In the genomic region with DNA sequence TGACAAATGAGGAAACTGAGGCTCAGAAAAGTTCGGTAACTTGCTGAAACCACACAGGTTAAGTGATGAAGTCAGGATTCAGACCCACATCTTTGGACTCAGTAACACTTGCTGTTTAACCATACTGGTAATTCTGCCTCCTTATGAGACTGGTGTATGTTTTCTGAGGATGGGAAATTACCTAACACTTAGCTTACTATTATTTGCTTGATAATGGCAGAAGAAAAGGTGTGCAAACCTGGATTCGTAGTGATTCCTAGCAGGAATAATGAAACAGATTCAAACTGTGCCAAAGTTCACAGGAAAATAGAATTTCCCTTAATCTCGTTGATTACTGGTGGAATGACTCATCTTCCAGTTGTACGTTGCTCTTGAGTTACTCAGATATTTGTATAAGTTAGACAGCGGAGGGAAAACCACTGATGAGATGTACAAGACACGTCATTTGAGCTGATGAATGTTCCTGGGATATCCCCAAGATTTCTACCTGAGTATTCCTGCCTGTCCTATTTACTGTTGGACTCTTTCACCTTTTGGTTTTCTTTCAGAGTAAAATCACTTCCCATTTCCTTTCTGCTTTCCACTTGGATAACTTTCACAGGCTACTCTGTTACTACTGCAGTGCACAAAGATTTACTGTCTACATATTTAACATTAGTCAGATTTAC, we compare ENCODE assay signal across 10 cellular contexts. TPM values are rescaled to one million over a fixed set of nuclear protein-coding genes. Genes with fewer than 3 reads are reported as not detected.
DNase-seq lines count a peak whose midpoint lies in the region; ATAC-seq and TF ChIP-seq lines count a peak whose summit lies in the region.
"Had no signal": no experiment of that assay in that cellular context is flagged by ENCODE, and none has a peak within 500 bp of the region (broad histone marks: within the 10 kb centered on the region; RNA-seq: fewer than 3 reads in every experiment).

No MANE protein-coding gene starts in this region.

- TF ChIP-seq EP300 in transverse colon (IDR thresholded peaks at IDR 0.05; ENCODE audit: low read depth) (no peak), ovary (IDR thresholded peaks at IDR 0.05) (no peak)

- DNase-seq in activated T-cell treated with anti-CD3 and anti-CD28 coated beads, Interleukin-2, amount 50 U/mL, for 24 hours, result no peak
- no peak for DNase-seq in activated T-cell treated with anti-CD3 and anti-CD28 coated beads, Interleukin-2, amount 50 U/mL, for 48 hours
- DNase-seq in SW480 (ENCODE audit: low spot score), result peak; percentile 73
- DNase-seq in foreskin fibroblast, result peak; percentile 79 to 90
- no peak for DNase-seq in transverse colon
- no peak for DNase-seq in ovary
- DNase-seq in NCI-H2227 (lab: John Stamatoyannopoulos, UW; ENCODE audit: unreplicated experiment), result no peak
- DNase-seq: COR-L47, H7 had no signal

- in situ Hi-C loops in transverse colon (cut with MboI; ENCODE audit: low pct_ligation_motif_present in 1 of 4, low pct_unique_long_range_greater_than_20kb in 1 of 4, low sequenced_read_pairs in 3 of 4), result no loop called here

- peak overlapping the region; percentile 79 for H3K27ac Mint-ChIP-seq in activated T-cell treated with anti-CD3 and anti-CD28 coated beads, Interleukin-2, amount 50 U/mL, for 24 hours

- H3K4me3 Mint-ChIP-seq in activated T-cell treated with anti-CD3 and anti-CD28 coated beads, Interleukin-2, amount 50 U/mL, for 24 hours, result peak overlapping the region; percentile 18

- no peaks in the 10 kb centered on the region for H3K36me3 ChIP-seq in transverse colon
- H3K36me3 ChIP-seq in ovary, result no peaks in the 10 kb centered on the region

- 28 to 35% methylated on average over 5 to 6 of the region's 6 CpGs for WGBS in transverse colon (ENCODE audit: low coverage in 1 of 2), 2 donors
- 55 to 70% (median 69%) methylated on average over 6 of the region's 6 CpGs for WGBS in ovary, 3 donors

- TF ChIP-seq POLR2A in transverse colon (IDR thresholded peaks at IDR 0.05), result no peak
- no peak for TF ChIP-seq POLR2A in ovary (IDR thresholded peaks at IDR 0.05)

- no peak for ATAC-seq in GM21515 (IDR thresholded peaks at IDR 0.05; ENCODE audit: unreplicated experiment)

- peaks cover 45% of the 10 kb centered on the region for H3K36me3 Mint-ChIP-seq in activated T-cell treated with anti-CD3 and anti-CD28 coated beads, Interleukin-2, amount 50 U/mL, for 24 hours (ENCODE audit: low read depth)

- H3K9me3 Mint-ChIP-seq in activated T-cell treated with anti-CD3 and anti-CD28 coated beads, Interleukin-2, amount 50 U/mL, for 24 hours, result no peaks in the 10 kb centered on the region

- peaks cover 2 to 34% (median 12%) of the 10 kb centered on the region in 4 donors for H3K4me1 ChIP-seq in transverse colon
- H3K4me1 ChIP-seq in ovary (ENCODE audit: insufficient read depth), result no peaks in the 10 kb centered on the region

- intact Hi-C loops in transverse colon (cut with DNase I; ENCODE audit: low total_unique reads) (no loop called here), ovary (cut with DNase I) (loop anchor here in 1 of 4 donors (10.0 kb wide), 1 partner anchor 45 kb away; no protein-coding TSS in a partner anchor)

- H3K27ac ChIP-seq in transverse colon (peak overlapping the region; percentile 17 to 37 (median 28)), ovary (no peak overlapping the region)

- TF ChIP-seq CTCF in foreskin fibroblast (IDR thresholded peaks at IDR 0.05; ENCODE audit: low read depth, low read length), result no peak
- no peak for TF ChIP-seq CTCF in transverse colon (IDR thresholded peaks at IDR 0.05)
- TF ChIP-seq CTCF in ovary (IDR thresholded peaks at IDR 0.05), result no peak

- H3K4me3 ChIP-seq in foreskin fibroblast (ENCODE audit: low read depth in 1 of 2, low read length in 2 of 2) (no peak overlapping the region), transverse colon (no peak overlapping the region), ovary (no peak overlapping the region)

- H3K27me3 ChIP-seq in transverse colon (no peaks in the 10 kb centered on the region), ovary (no peaks in the 10 kb centered on the region)

- H3K27me3 Mint-ChIP-seq in activated T-cell treated with anti-CD3 and anti-CD28 coated beads, Interleukin-2, amount 50 U/mL, for 24 hours, result no peaks in the 10 kb centered on the region

- H3K9me3 ChIP-seq in transverse colon (no peaks in the 10 kb centered on the region), ovary (no peaks in the 10 kb centered on the region)

- H3K4me1 Mint-ChIP-seq in activated T-cell treated with anti-CD3 and anti-CD28 coated beads, Interleukin-2, amount 50 U/mL, for 24 hours (ENCODE audit: low read depth), result peaks cover 59% of the 10 kb centered on the region

RNA-seq across cellular contexts. Expression of gene PRORP, which starts 37.5 kb away (rescaled TPM):
- 10 to 100 TPM; 23.2 to 46.0 (median 32.2) TPM for total RNA-seq in transverse colon
- 10 to 100 TPM in 6 of 7 donors, 1 to 10 TPM in 1; 6.7 to 30.6 (median 11.9) TPM for total RNA-seq in ovary
- polyA plus RNA-seq in ovary, result 10 to 100 TPM in 1 of 2 donors, 1 to 10 TPM in 1; 9.3 to 36.4 TPM

RNA-seq across cellular contexts. Expression of gene PPP2R3C, which starts 38.1 kb away (rescaled TPM):
- total RNA-seq in transverse colon (10 to 100 TPM; 13.5 to 26.5 (median 19.1) TPM), ovary (10 to 100 TPM; 16.8 to 39.7 (median 28.6) TPM)
- polyA plus RNA-seq in ovary, result 10 to 100 TPM; 20.3 to 26.8 TPM

Comparison
In these comparisons a context has a peak if more than half of its experiments do, and no peak if none do; other contexts are left out.
1. DNase-seq: peak in SW480 (single experiment) and foreskin fibroblast (2 of 2); none in activated T-cell treated with anti-CD3 and anti-CD28 coated beads, Interleukin-2, amount 50 U/mL, for 24 hours (single experiment), activated T-cell treated with anti-CD3 and anti-CD28 coated beads, Interleukin-2, amount 50 U/mL, for 48 hours (0 of 2), transverse colon (single experiment), ovary (0 of 5) and NCI-H2227 (single experiment).
2. H3K27ac ChIP-seq: peak in transverse colon (4 of 4); none in ovary (0 of 2).